Comparison of ENCODE assay signal across 8 cellular contexts in genomic region chr3:126179825-126180476, GRCh38.
DNase-seq lines count a peak whose midpoint lies in the region; ATAC-seq and TF ChIP-seq lines count a peak whose summit lies in the region.

No MANE protein-coding gene starts in this region.

- in situ Hi-C loops in KBM-7 (cut with MboI; ENCODE audit: low pct_unique_long_range_greater_than_20kb, low sequenced_read_pairs): no loop called here

- H3K27me3 ChIP-seq in layer of hippocampus (ENCODE audit: control insufficient read depth, insufficient read depth, low read length): peaks cover 4% of the 10 kb centered on the region

- H3K27ac ChIP-seq in layer of hippocampus (ENCODE audit: low read depth, low read length) (peak overlapping the region; percentile 73), skin epidermis (peak overlapping the region in 1 of 21 experiments; percentile 0)

- ATAC-seq in HG03469 (IDR thresholded peaks at IDR 0.05; ENCODE audit: unreplicated experiment): no peak

- H3K4me3 ChIP-seq in HFF-Myc (replicated peaks; ENCODE audit: low read depth, low read length): peak overlapping the region; percentile 25
- peak overlapping the region; percentile 48 for H3K4me3 ChIP-seq in choroid plexus epithelial cell (ENCODE audit: low read depth, low read length)
- H3K4me3 ChIP-seq in skin epidermis: peak overlapping the region; percentile 3 to 34 (median 24)

- no peak for DNase-seq in HFF-Myc (ENCODE audit: extremely low read depth, low read depth)
- no peak for DNase-seq in choroid plexus epithelial cell (ENCODE audit: low read depth)
- no peak for DNase-seq in GF-D8 (lab: John Stamatoyannopoulos, UW)
- no peak for DNase-seq in activated naive CD4-positive, alpha-beta T cell treated with Interleukin-2 at 50 U/mL for 16 hours
- no peak for DNase-seq in KBM-7

- TF ChIP-seq CTCF in HFF-Myc (IDR thresholded peaks at IDR 0.05; ENCODE audit: low read depth, low read length, missing control alignments): no peak
- no peak for TF ChIP-seq CTCF in choroid plexus epithelial cell (conservative IDR thresholded peaks at IDR 0.05; ENCODE audit: low read depth, low read length)
